ENCODE assay signal across 11 cellular contexts in genomic region chr3:149572796-149573414, GRCh38.
DNase-seq lines count a peak whose midpoint lies in the region; ATAC-seq, FAIRE-seq and TF ChIP-seq lines count a peak whose summit lies in the region.
"Had no signal": no experiment of that assay in that cellular context is flagged by ENCODE, and none has a peak within 500 bp of the region (broad histone marks: within the 10 kb centered on the region; RNA-seq: fewer than 3 reads in every experiment).

No MANE protein-coding gene starts in this region.

- H3K36me3 ChIP-seq in BLaER1 treated with 17β-estradiol and CSF1 and Interleukin-3, amounts not matched to agents 10 nM and 100 nM = no peaks in the 10 kb centered on the region
- H3K36me3 ChIP-seq in esophagus muscularis mucosa (peaks cover 7 to 31% (median 19%) of the 10 kb centered on the region in 4 donors), osteoblast (ENCODE audit: insufficient read depth, low read length) (peaks cover 26% of the 10 kb centered on the region)
- H3K36me3 ChIP-seq in CD8-positive, alpha-beta T cell (ENCODE audit: insufficient read depth, low read length) = no peaks in the 10 kb centered on the region

- H3K27ac Mint-ChIP-seq in activated CD4-positive, alpha-beta T cell treated with anti-CD3 and anti-CD28 coated beads, Interleukin-2, amount 10 ng/mL, durations not matched to agents 7 days and 5 days = no peak overlapping the region
- no peak overlapping the region for H3K27ac Mint-ChIP-seq in CD8-positive, alpha-beta T cell
- H3K27ac Mint-ChIP-seq: stimulated activated memory B cell treated with anti-CD40 and anti-IgM and Interleukin-4, amounts not matched to agents 10 μg/mL and 1 μg/mL and 100 μg/mL, for 72 hours had no signal

- H2AFZ ChIP-seq in osteoblast (ENCODE audit: low read length) = no peak overlapping the region

- CTCF ChIA-PET in activated CD4-positive, alpha-beta T cell treated with anti-CD3 and anti-CD28 coated beads, Interleukin-2, amount 10 ng/mL, durations not matched to agents 7 days and 5 days (lab: Charles Lee) = interaction anchor here (1.8 kb wide), 1 partner anchor 179 kb away, joined by 4 read pairs; the partner anchor contains the start of gene COMMD2
- CTCF ChIA-PET in CD8-positive, alpha-beta T cell (lab: Charles Lee) = no interaction called here

- peaks cover 5% of the 10 kb centered on the region for H3K9me3 Mint-ChIP-seq in activated CD4-positive, alpha-beta T cell treated with anti-CD3 and anti-CD28 coated beads, Interleukin-2, amount 10 ng/mL, durations not matched to agents 7 days and 5 days
- no peaks in the 10 kb centered on the region for H3K9me3 Mint-ChIP-seq in CD8-positive, alpha-beta T cell
- H3K9me3 Mint-ChIP-seq: stimulated activated memory B cell treated with anti-CD40 and anti-IgM and Interleukin-4, amounts not matched to agents 10 μg/mL and 1 μg/mL and 100 μg/mL, for 72 hours had no signal

- DNase-seq in RPMI7951 (ENCODE audit: low read depth) (peak; percentile 83), esophagus muscularis mucosa (ENCODE audit: extremely low spot score) (no peak), osteoblast (ENCODE audit: insufficient read length, low spot score, missing footprints) (no peak), mucosa of gallbladder (ENCODE audit: low spot score) (no peak), GM12892 (ENCODE audit: insufficient read length) (no peak)
- no peak for DNase-seq in activated CD4-positive, alpha-beta T cell treated with anti-CD3 and anti-CD28 coated beads, Interleukin-2, amount 10 ng/mL, durations not matched to agents 7 days and 5 days
- DNase-seq in CD8-positive, alpha-beta T cell = no peak
- DNase-seq: glutamatergic neuron, NCI-H524 treated with DMSO at 0.1 percent for 48 hours had no signal

- ATAC-seq in CD8-positive, alpha-beta T cell = no peak
- ATAC-seq: stimulated activated memory B cell treated with anti-CD40 and anti-IgM and Interleukin-4, amounts not matched to agents 10 μg/mL and 1 μg/mL and 100 μg/mL, for 72 hours had no signal

- H3K4me3 ChIP-seq in BLaER1 treated with 17β-estradiol and CSF1 and Interleukin-3, amounts not matched to agents 10 nM and 100 nM = no peak overlapping the region
- no peak overlapping the region for H3K4me3 ChIP-seq in esophagus muscularis mucosa
- H3K4me3 ChIP-seq in osteoblast (ENCODE audit: insufficient read depth, low read length) = no peak overlapping the region
- H3K4me3 ChIP-seq in CD8-positive, alpha-beta T cell (ENCODE audit: low read depth, low read length) = no peak overlapping the region

- POLR2A ChIA-PET in activated CD4-positive, alpha-beta T cell treated with anti-CD3 and anti-CD28 coated beads, Interleukin-2, amount 10 ng/mL, durations not matched to agents 7 days and 5 days (lab: Charles Lee) = no interaction called here
- POLR2A ChIA-PET in CD8-positive, alpha-beta T cell (lab: Charles Lee) = no interaction called here

- H3K27me3 ChIP-seq in BLaER1 treated with 17β-estradiol and CSF1 and Interleukin-3, amounts not matched to agents 10 nM and 100 nM = peaks cover 0 to 13% (median 0%) of the 10 kb centered on the region in 11 experiments; a peak in 2 of 22 replicates
- H3K27me3 ChIP-seq in esophagus muscularis mucosa (no peaks in the 10 kb centered on the region), osteoblast (ENCODE audit: insufficient read depth, low read length) (no peaks in the 10 kb centered on the region)
- H3K27me3 ChIP-seq in CD8-positive, alpha-beta T cell (ENCODE audit: insufficient read depth, low read length) = no peaks in the 10 kb centered on the region

- peak overlapping the region in 1 of 11 experiments; percentile 22; a peak in 1 of 22 replicates for H3K9ac ChIP-seq in BLaER1 treated with 17β-estradiol and CSF1 and Interleukin-3, amounts not matched to agents 10 nM and 100 nM

- no peak overlapping the region for H3K4me3 Mint-ChIP-seq in activated CD4-positive, alpha-beta T cell treated with anti-CD3 and anti-CD28 coated beads, Interleukin-2, amount 10 ng/mL, durations not matched to agents 7 days and 5 days
- H3K4me3 Mint-ChIP-seq in CD8-positive, alpha-beta T cell = no peak overlapping the region
- H3K4me3 Mint-ChIP-seq: stimulated activated memory B cell treated with anti-CD40 and anti-IgM and Interleukin-4, amounts not matched to agents 10 μg/mL and 1 μg/mL and 100 μg/mL, for 72 hours had no signal

- TF ChIP-seq CTCF in esophagus muscularis mucosa (IDR thresholded peaks at IDR 0.05) (no peak), osteoblast (IDR thresholded peaks at IDR 0.05; ENCODE audit: extremely low read depth, low read depth, low read length) (no peak)
- TF ChIP-seq CTCF in CD8-positive, alpha-beta T cell (IDR thresholded peaks at IDR 0.05) = no peak

- no peak for FAIRE-seq in GM12892 (lab: Jason Lieb, UNC)

- no peak for TF ChIP-seq POLR2A in esophagus muscularis mucosa (IDR thresholded peaks at IDR 0.05; ENCODE audit: low read depth)
- TF ChIP-seq POLR2A in GM12892 (IDR thresholded peaks at IDR 0.05; ENCODE audit: low read depth, low read length) = no peak

- H3K4me2 ChIP-seq in BLaER1 treated with 17β-estradiol and CSF1 and Interleukin-3, amounts not matched to agents 10 nM and 100 nM = peak overlapping the region; percentile 42 to 89 (median 71)
- peak overlapping the region; percentile 25 for H3K4me2 ChIP-seq in osteoblast (ENCODE audit: insufficient read depth, low read length)

- peaks cover 64% of the 10 kb centered on the region for H3K79me2 ChIP-seq in osteoblast (ENCODE audit: insufficient read depth, low read length)

- 76% methylated on average over 6 of the region's 6 CpGs for WGBS in esophagus muscularis mucosa

- peaks cover 7% of the 10 kb centered on the region for H3K36me3 Mint-ChIP-seq in activated CD4-positive, alpha-beta T cell treated with anti-CD3 and anti-CD28 coated beads, Interleukin-2, amount 10 ng/mL, durations not matched to agents 7 days and 5 days (ENCODE audit: low read depth)
- H3K36me3 Mint-ChIP-seq in CD8-positive, alpha-beta T cell = no peaks in the 10 kb centered on the region
- H3K36me3 Mint-ChIP-seq: stimulated activated memory B cell treated with anti-CD40 and anti-IgM and Interleukin-4, amounts not matched to agents 10 μg/mL and 1 μg/mL and 100 μg/mL, for 72 hours had no signal

- TF ChIP-seq EP300 in esophagus muscularis mucosa (IDR thresholded peaks at IDR 0.05) = no peak

- intact Hi-C loops in esophagus muscularis mucosa (cut with DNase I) = no loop called here
- intact Hi-C loops in CD8-positive, alpha-beta T cell (cut with DNase I, micrococcal nuclease) = no loop called here

- no peaks in the 10 kb centered on the region for H3K9me3 ChIP-seq in BLaER1 treated with 17β-estradiol and CSF1 and Interleukin-3, amounts not matched to agents 10 nM and 100 nM (replicated peaks in 1 of 11)
- no peaks in the 10 kb centered on the region for H3K9me3 ChIP-seq in esophagus muscularis mucosa
- no peaks in the 10 kb centered on the region for H3K9me3 ChIP-seq in osteoblast (ENCODE audit: low read depth, low read length)
- no peaks in the 10 kb centered on the region for H3K9me3 ChIP-seq in CD8-positive, alpha-beta T cell (ENCODE audit: low read length)

- H3K27me3 Mint-ChIP-seq in activated CD4-positive, alpha-beta T cell treated with anti-CD3 and anti-CD28 coated beads, Interleukin-2, amount 10 ng/mL, durations not matched to agents 7 days and 5 days = peaks cover 2% of the 10 kb centered on the region
- no peaks in the 10 kb centered on the region for H3K27me3 Mint-ChIP-seq in CD8-positive, alpha-beta T cell (ENCODE audit: low read depth)

- H3K4me1 ChIP-seq in BLaER1 treated with 17β-estradiol and CSF1 and Interleukin-3, amounts not matched to agents 10 nM and 100 nM = peaks cover 53 to 75% (median 67%) of the 10 kb centered on the region in 10 experiments
- peaks cover 52 to 89% (median 78%) of the 10 kb centered on the region in 4 donors for H3K4me1 ChIP-seq in esophagus muscularis mucosa
- H3K4me1 ChIP-seq in osteoblast (ENCODE audit: insufficient read depth, low read length) = peaks cover 62% of the 10 kb centered on the region
- no peaks in the 10 kb centered on the region for H3K4me1 ChIP-seq in CD8-positive, alpha-beta T cell (ENCODE audit: insufficient read depth, low read length)

- H3K4me1 Mint-ChIP-seq in activated CD4-positive, alpha-beta T cell treated with anti-CD3 and anti-CD28 coated beads, Interleukin-2, amount 10 ng/mL, durations not matched to agents 7 days and 5 days = peaks cover 32% of the 10 kb centered on the region
- no peaks in the 10 kb centered on the region for H3K4me1 Mint-ChIP-seq in CD8-positive, alpha-beta T cell (ENCODE audit: low read depth)

- H3K27ac ChIP-seq in BLaER1 treated with 17β-estradiol and CSF1 and Interleukin-3, amounts not matched to agents 10 nM and 100 nM = peak overlapping the region in 6 of 11 experiments; percentile 24 to 60 (median 38); a peak in 10 of 22 replicates
- peak overlapping the region; percentile 55 to 84 (median 82) for H3K27ac ChIP-seq in esophagus muscularis mucosa (replicated peaks in 1 of 4)
- peak overlapping the region; percentile 96 for H3K27ac ChIP-seq in osteoblast (ENCODE audit: low read depth, low read length)
- no peak overlapping the region for H3K27ac ChIP-seq in CD8-positive, alpha-beta T cell (ENCODE audit: low read depth, low read length)

- H4K20me1 ChIP-seq in BLaER1 treated with 17β-estradiol and CSF1 and Interleukin-3, amounts not matched to agents 10 nM and 100 nM = no peaks in the 10 kb centered on the region
- no peaks in the 10 kb centered on the region for H4K20me1 ChIP-seq in osteoblast (ENCODE audit: insufficient read depth, low read length)
